ENCODE assay signal across 1 cellular context in genomic region chr20:20713244-20713765, GRCh38.
TF ChIP-seq lines count a peak whose summit lies in the region.

No MANE protein-coding gene starts in this region.

TF ChIP-seq in HepG2, 621 proteins besides CTCF, POLR2A, EP300 and RAD21 (continued from another document and continues in another):
- TF ChIP-seq FOSL2 (CRISPR knock-in tag; IDR thresholded peaks at IDR 0.05) (no peak), SNAPC5 (CRISPR knock-in tag; IDR thresholded peaks at IDR 0.05; ENCODE audit: borderline replicate concordance) (no peak), HOXA3 (CRISPR knock-in tag; IDR thresholded peaks at IDR 0.05) (no peak), MEIS2 (CRISPR knock-in tag; IDR thresholded peaks at IDR 0.05) (no peak), BHLHE40 (IDR thresholded peaks at IDR 0.05; ENCODE audit: low read length) (no peak), RCOR2 (CRISPR knock-in tag; IDR thresholded peaks at IDR 0.05) (no peak), ZNF710 (CRISPR knock-in tag; IDR thresholded peaks at IDR 0.05; ENCODE audit: borderline replicate concordance) (no peak), GMEB1 (CRISPR knock-in tag; IDR thresholded peaks at IDR 0.05; ENCODE audit: borderline replicate concordance) (no peak), ZNF446 (CRISPR knock-in tag; IDR thresholded peaks at IDR 0.05) (0 out of 2 replicates have a peak, but pooled peaks have one; percentile 30), ZSCAN25 (CRISPR knock-in tag; IDR thresholded peaks at IDR 0.05) (no peak), DMTF1 (CRISPR knock-in tag; IDR thresholded peaks at IDR 0.05) (no peak), ZNF7 (CRISPR knock-in tag; IDR thresholded peaks at IDR 0.05) (no peak), ZNF605 (CRISPR knock-in tag; IDR thresholded peaks at IDR 0.05) (no peak; the same call in none of the 2 replicates), CEBPZ (IDR thresholded peaks at IDR 0.05; ENCODE audit: low read length) (no peak), HDAC6 (IDR thresholded peaks at IDR 0.05; ENCODE audit: low read depth, low read length) (no peak), NPAS2 (CRISPR knock-in tag; IDR thresholded peaks at IDR 0.05; ENCODE audit: borderline replicate concordance) (no peak), ELF1 (CRISPR knock-in tag; IDR thresholded peaks at IDR 0.05) (no peak), ATRX (CRISPR knock-in tag; IDR thresholded peaks at IDR 0.05; ENCODE audit: borderline replicate concordance) (no peak), ZNF543 (CRISPR knock-in tag; IDR thresholded peaks at IDR 0.05) (no peak), ZNF552 (CRISPR knock-in tag; IDR thresholded peaks at IDR 0.05; ENCODE audit: borderline replicate concordance) (no peak), MXI1 (IDR thresholded peaks at IDR 0.05; ENCODE audit: borderline replicate concordance, low read depth, low read length) (no peak), CENPT (CRISPR knock-in tag; IDR thresholded peaks at IDR 0.05; ENCODE audit: low read depth) (no peak), KAT2B (IDR thresholded peaks at IDR 0.05; ENCODE audit: borderline replicate concordance, low read depth, low read length) (no peak), KMT2A (CRISPR knock-in tag; IDR thresholded peaks at IDR 0.05) (no peak), SUZ12 (IDR thresholded peaks at IDR 0.05; ENCODE audit: low read depth, low read length) (no peak), CCDC6 (CRISPR knock-in tag; IDR thresholded peaks at IDR 0.05) (no peak), CSRNP2 (CRISPR knock-in tag; conservative IDR thresholded peaks at IDR 0.05; ENCODE audit: low read depth) (no peak), ZNF782 (CRISPR knock-in tag; IDR thresholded peaks at IDR 0.05; ENCODE audit: borderline replicate concordance) (no peak), SYNCRIP (IDR thresholded peaks at IDR 0.05; ENCODE audit: insufficient read depth, low read depth, low read length) (no peak), HOXA7 (CRISPR knock-in tag; IDR thresholded peaks at IDR 0.05) (no peak), MED1 (CRISPR knock-in tag; IDR thresholded peaks at IDR 0.05) (peak; percentile 40; the same call in 1 of the 2 replicates), HNRNPUL1 (IDR thresholded peaks at IDR 0.05; ENCODE audit: low read depth, low read length) (no peak), ZNF773 (CRISPR knock-in tag; IDR thresholded peaks at IDR 0.05; ENCODE audit: borderline replicate concordance) (no peak), ZNF232 (CRISPR knock-in tag; IDR thresholded peaks at IDR 0.05; ENCODE audit: borderline replicate concordance) (no peak; the same call in 1 of the 2 replicates), ZFP36 (IDR thresholded peaks at IDR 0.05; ENCODE audit: borderline replicate concordance, low read depth, low read length, partially characterized antibody) (no peak), IRX3 (CRISPR knock-in tag; IDR thresholded peaks at IDR 0.05; ENCODE audit: borderline replicate concordance, low read depth) (no peak), ZNF574 (CRISPR knock-in tag; IDR thresholded peaks at IDR 0.05) (no peak), ZNF614 (CRISPR knock-in tag; IDR thresholded peaks at IDR 0.05; ENCODE audit: borderline replicate concordance) (no peak; the same call in 1 of the 2 replicates), ZFP37 (CRISPR knock-in tag; IDR thresholded peaks at IDR 0.05; ENCODE audit: borderline replicate concordance) (peak; percentile 73; the same call in 1 of the 2 replicates), ZNF235 (CRISPR knock-in tag; IDR thresholded peaks at IDR 0.05; ENCODE audit: borderline replicate concordance) (no peak; the same call in 1 of the 2 replicates), ZBTB26 (CRISPR knock-in tag; IDR thresholded peaks at IDR 0.05; ENCODE audit: borderline replicate concordance) (no peak), ZNF382 (CRISPR knock-in tag; IDR thresholded peaks at IDR 0.05; ENCODE audit: borderline replicate concordance) (no peak), JARID2 (CRISPR knock-in tag; IDR thresholded peaks at IDR 0.05; ENCODE audit: insufficient replicate concordance) (no peak), GRHL1 (CRISPR knock-in tag; conservative IDR thresholded peaks at IDR 0.05) (no peak), MAF1 (CRISPR knock-in tag; IDR thresholded peaks at IDR 0.05; ENCODE audit: borderline replicate concordance) (no peak), ZNF10 (CRISPR knock-in tag; IDR thresholded peaks at IDR 0.05; ENCODE audit: borderline replicate concordance, low read depth) (no peak)
